ENCODE assay signal across 1 cellular context in genomic region chr19:7748756-7749155, GRCh38.
TF ChIP-seq lines count a peak whose summit lies in the region.

No MANE protein-coding gene starts in this region.

TF ChIP-seq in endothelial cell of umbilical vein, 7 proteins besides CTCF, POLR2A, EP300 and RAD21 (continued from another document):
- TF ChIP-seq POLR2AphosphoS5 (IDR thresholded peaks at IDR 0.05; ENCODE audit: insufficient read depth, low read depth, low read length) (no peak), MYC (IDR thresholded peaks at IDR 0.05; ENCODE audit: low read depth, low read length) (no peak), EZH2 (IDR thresholded peaks at IDR 0.05; ENCODE audit: borderline replicate concordance, low read depth, low read length, severe bottlenecking) (no peak), MAX (IDR thresholded peaks at IDR 0.05; ENCODE audit: insufficient read depth, insufficient read length) (no peak)
TF ChIP-seq in endothelial cell of umbilical vein: peak in this region for 0.
